24 cellular contexts compared by ENCODE assay signal in genomic region chrX:39504850-39505259, GRCh38.
"Had no signal": no experiment of that assay in that cellular context is flagged by ENCODE, and none has a peak within 500 bp of the region (broad histone marks: within the 10 kb centered on the region; RNA-seq: fewer than 3 reads in every experiment).

No MANE protein-coding gene starts in this region.

- FAIRE-seq: keratinocyte had no signal

- H3K9me3 ChIP-seq: lower lobe of right lung had no signal

- H3K27ac Mint-ChIP-seq: activated naive CD4-positive, alpha-beta T cell treated with anti-CD3 and anti-CD28 coated beads for 36 hours; activated naive CD8-positive, alpha-beta T cell treated with anti-CD3 and anti-CD28 coated beads, Interleukin-2, amount 10 ng/mL, durations not matched to agents 7 days and 5 days; dendritic cell treated with granulocyte-macrophage colony-stimulating factor and Interleukin-4, amounts not matched to agents 40 ng/mL and 50 ng/mL, for 4 days; naive B cell; neural progenitor cell; progenitor cell of endocrine pancreas; stimulated activated memory B cell treated with anti-CD40 and anti-IgM and Interleukin-4, amounts not matched to agents 10 μg/mL and 1 μg/mL and 100 μg/mL, for 72 hours; T-helper 17 cell; type B pancreatic cell had no signal

- H3K27me3 Mint-ChIP-seq: naive B cell; progenitor cell of endocrine pancreas; stimulated activated memory B cell treated with anti-CD40 and anti-IgM and Interleukin-4, amounts not matched to agents 10 μg/mL and 1 μg/mL and 100 μg/mL, for 72 hours; T-helper 17 cell had no signal

- H3K9me3 Mint-ChIP-seq: activated naive CD8-positive, alpha-beta T cell treated with anti-CD3 and anti-CD28 coated beads, Interleukin-2, amount 10 ng/mL, durations not matched to agents 7 days and 5 days; stimulated activated memory B cell treated with anti-CD40 and anti-IgM and Interleukin-4, amounts not matched to agents 10 μg/mL and 1 μg/mL and 100 μg/mL, for 72 hours; type B pancreatic cell had no signal

- H3K4me3 Mint-ChIP-seq: activated naive CD4-positive, alpha-beta T cell treated with anti-CD3 and anti-CD28 coated beads for 36 hours; activated naive CD8-positive, alpha-beta T cell treated with anti-CD3 and anti-CD28 coated beads, Interleukin-2, amount 10 ng/mL, durations not matched to agents 7 days and 5 days; dendritic cell treated with granulocyte-macrophage colony-stimulating factor and Interleukin-4, amounts not matched to agents 40 ng/mL and 50 ng/mL, for 4 days; naive B cell; neural progenitor cell; stimulated activated memory B cell treated with anti-CD40 and anti-IgM and Interleukin-4, amounts not matched to agents 10 μg/mL and 1 μg/mL and 100 μg/mL, for 72 hours; T-helper 17 cell; type B pancreatic cell had no signal

- H3K36me3 ChIP-seq: lower lobe of right lung, neural progenitor cell, vagina had no signal

- H3K27me3 ChIP-seq: foreskin keratinocyte, neural progenitor cell, vagina had no signal

- H3K4me1 Mint-ChIP-seq: neural progenitor cell had no signal

- H3K27ac ChIP-seq: foreskin keratinocyte, lower lobe of right lung, neural progenitor cell, skin epidermis, vagina had no signal

- H3K4me3 ChIP-seq: lower lobe of right lung, neural progenitor cell, skin epidermis, vagina had no signal

- DNase-seq: activated CD4-positive, alpha-beta T cell treated with anti-CD3 and anti-CD28 coated beads for 4 hours; activated CD4-positive, alpha-beta T cell treated with anti-CD3 and anti-CD28 coated beads, Interleukin-2, amount 50 U/mL, for 48 hours; activated CD4-positive, CD25-positive, alpha-beta regulatory T cell; activated CD8-positive, alpha-beta memory T cell treated with anti-CD3 and anti-CD28 coated beads, Interleukin-2, amount 50 U/mL, for 48 hours; activated naive CD4-positive, alpha-beta T cell treated with anti-CD3 and anti-CD28 coated beads for 36 hours; activated naive CD8-positive, alpha-beta T cell treated with anti-CD3 and anti-CD28 coated beads, Interleukin-2, amount 10 ng/mL, durations not matched to agents 7 days and 5 days; activated T-cell treated with anti-CD3 and anti-CD28 coated beads, Interleukin-2, amount 50 U/mL, for 48 hours; amniotic stem cell; effector CD8-positive, alpha-beta T cell; erythroblast; foreskin keratinocyte; left colon; lower lobe of right lung; naive B cell; stimulated activated CD4-positive, alpha-beta T cell treated with anti-CD3 and anti-CD28 coated beads, Interleukin-15, amount 100 ng/mL, for 24 hours; T-helper 17 cell had no signal

- ATAC-seq: foreskin keratinocyte; left colon; lower lobe of right lung; stimulated activated memory B cell treated with anti-CD40 and anti-IgM and Interleukin-4, amounts not matched to agents 10 μg/mL and 1 μg/mL and 100 μg/mL, for 72 hours; T-helper 17 cell had no signal

- H3K4me2 ChIP-seq: neural progenitor cell had no signal

- H3K4me1 ChIP-seq: foreskin keratinocyte, lower lobe of right lung, vagina had no signal

- H3K36me3 Mint-ChIP-seq: activated naive CD8-positive, alpha-beta T cell treated with anti-CD3 and anti-CD28 coated beads, Interleukin-2, amount 10 ng/mL, durations not matched to agents 7 days and 5 days; neural progenitor cell; stimulated activated memory B cell treated with anti-CD40 and anti-IgM and Interleukin-4, amounts not matched to agents 10 μg/mL and 1 μg/mL and 100 μg/mL, for 72 hours; type B pancreatic cell had no signal
